ENCODE assay signal across 18 cellular contexts in genomic region chr3:187920871-187921270, GRCh38.
A peak's percentile ranks its signal among the peaks of the same experiment; 100 is the strongest.
DNase-seq lines count a peak whose midpoint lies in the region; ATAC-seq and TF ChIP-seq lines count a peak whose summit lies in the region.
"Had no signal": no experiment of that assay in that cellular context is flagged by ENCODE, and none has a peak within 500 bp of the region (broad histone marks: within the 10 kb centered on the region; RNA-seq: fewer than 3 reads in every experiment).

No MANE protein-coding gene starts in this region.

- intact Hi-C loops in left ventricle myocardium superior (cut with micrococcal nuclease) = no loop called here
- intact Hi-C loops in heart right ventricle (cut with DNase I) = no loop called here
- intact Hi-C loops in uterus (cut with DNase I; ENCODE audit: low total_unique reads) = no loop called here

- H3K9me3 ChIP-seq in heart right ventricle = peaks cover 0 to 13% (median 2%) of the 10 kb centered on the region in 11 donors
- no peaks in the 10 kb centered on the region for H3K9me3 ChIP-seq in uterus
- H3K9me3 ChIP-seq: BE2C, colonic mucosa, vagina had no signal

- no peak for DNase-seq in left ventricle myocardium superior
- DNase-seq in heart right ventricle = no peak
- peak; percentile 32 for DNase-seq in fibroblast of pulmonary artery (ENCODE audit: low read depth)
- peak; percentile 30 to 38 for DNase-seq in uterus
- DNase-seq in omental fat pad (ENCODE audit: low spot score) = no peak
- DNase-seq in amniotic stem cell (lab: John Stamatoyannopoulos, UW) = no peak
- DNase-seq: activated CD4-positive, alpha-beta T cell treated with anti-CD3 and anti-CD28 coated beads, Interleukin-2, amount 50 U/mL, for 4 hours; BE2C; colonic mucosa; NCI-H146; NCI-H510A; Peyer's patch; stimulated activated CD4-positive, alpha-beta T cell treated with anti-CD3 and anti-CD28 coated beads, Interleukin-1b, Interleukin-23, amount 100 ng/mL, for 48 hours had no signal

- no peak overlapping the region for H3K27ac ChIP-seq in heart right ventricle
- H3K27ac ChIP-seq in uterus = peak overlapping the region in 1 of 2 donors; percentile 8
- H3K27ac ChIP-seq: colonic mucosa, vagina had no signal

- no peak overlapping the region for H3K4me3 ChIP-seq in heart right ventricle
- H3K4me3 ChIP-seq in fibroblast of pulmonary artery (replicated peaks; ENCODE audit: low read depth, low read length) = no peak overlapping the region
- H3K4me3 ChIP-seq in uterus = no peak overlapping the region
- H3K4me3 ChIP-seq: colonic mucosa, K562, Peyer's patch, vagina had no signal

- no peak for TF ChIP-seq POLR2A in uterus (IDR thresholded peaks at IDR 0.05)

- WGBS in heart right ventricle, 2 donors = 74 to 81% methylated on average over 6 of the region's 6 CpGs

- H3K36me3 ChIP-seq in heart right ventricle = no peaks in the 10 kb centered on the region
- no peaks in the 10 kb centered on the region for H3K36me3 ChIP-seq in uterus
- H3K36me3 ChIP-seq: BE2C, colonic mucosa, Peyer's patch, vagina had no signal

- ATAC-seq in left ventricle myocardium superior (peak; percentile 60), heart right ventricle (no peak), SK-N-SH treated with all-trans-retinoic acid at 6 μM for 48 hours (peak; percentile 43; the same call in 2 of the 3 replicates), omental fat pad (ENCODE audit: low FRiP score) (no peak), HG03521 (IDR thresholded peaks at IDR 0.05; ENCODE audit: unreplicated experiment) (no peak)
- ATAC-seq: esophagus mucosa, K562 had no signal

- TF ChIP-seq CTCF in heart right ventricle (IDR thresholded peaks at IDR 0.05) (no peak), fibroblast of pulmonary artery (IDR thresholded peaks at IDR 0.05; ENCODE audit: low read length, missing control alignments) (no peak), uterus (IDR thresholded peaks at IDR 0.05) (no peak), omental fat pad (IDR thresholded peaks at IDR 0.05) (no peak)

- no peaks in the 10 kb centered on the region for H3K27me3 ChIP-seq in heart right ventricle
- H3K27me3 ChIP-seq in uterus = no peaks in the 10 kb centered on the region
- H3K27me3 ChIP-seq: BE2C, colonic mucosa, Peyer's patch, vagina had no signal

- H3K4me1 ChIP-seq in heart right ventricle (peaks cover 0 to 59% (median 0%) of the 10 kb centered on the region in 9 donors), uterus (peaks cover 0 to 4% of the 10 kb centered on the region in 2 donors)
- H3K4me1 ChIP-seq: BE2C, colonic mucosa had no signal

TF ChIP-seq in SK-N-SH treated with all-trans-retinoic acid at 6 μM for 48 hours, 23 proteins besides CTCF, POLR2A, EP300 and RAD21:
- no peak for TF ChIP-seq BACH2 (CRISPR knock-in tag; IDR thresholded peaks at IDR 0.05; ENCODE audit: borderline replicate concordance)
- no peak for TF ChIP-seq CSRNP3 (CRISPR knock-in tag; IDR thresholded peaks at IDR 0.05)
- TF ChIP-seq PATZ1 (CRISPR knock-in tag; IDR thresholded peaks at IDR 0.05; ENCODE audit: borderline replicate concordance) = no peak
- no peak for TF ChIP-seq ZFP3 (CRISPR knock-in tag; IDR thresholded peaks at IDR 0.05)
- no peak for TF ChIP-seq ZC3H10 (CRISPR knock-in tag; IDR thresholded peaks at IDR 0.05)
- no peak for TF ChIP-seq ARNTL (CRISPR knock-in tag; IDR thresholded peaks at IDR 0.05; ENCODE audit: borderline replicate concordance, low read depth)
- no peak for TF ChIP-seq PPARA (CRISPR knock-in tag; IDR thresholded peaks at IDR 0.05; ENCODE audit: borderline replicate concordance)
- no peak for TF ChIP-seq ESRRG (CRISPR knock-in tag; IDR thresholded peaks at IDR 0.05)
TF ChIP-seq in SK-N-SH treated with all-trans-retinoic acid at 6 μM for 48 hours: peak in this region for 0.

Comparison
In these comparisons a context has a peak if more than half of its experiments do, and no peak if none do; other contexts are left out.
1. ATAC-seq: peak in left ventricle myocardium superior (single experiment) and SK-N-SH treated with all-trans-retinoic acid at 6 μM for 48 hours (single experiment); none in heart right ventricle (0 of 8), omental fat pad (single experiment) and HG03521 (single experiment).
2. DNase-seq: peak in fibroblast of pulmonary artery (single experiment) and uterus (2 of 2); none in left ventricle myocardium superior (single experiment), heart right ventricle (0 of 2), omental fat pad (single experiment) and amniotic stem cell (single experiment).